In the genomic region with DNA sequence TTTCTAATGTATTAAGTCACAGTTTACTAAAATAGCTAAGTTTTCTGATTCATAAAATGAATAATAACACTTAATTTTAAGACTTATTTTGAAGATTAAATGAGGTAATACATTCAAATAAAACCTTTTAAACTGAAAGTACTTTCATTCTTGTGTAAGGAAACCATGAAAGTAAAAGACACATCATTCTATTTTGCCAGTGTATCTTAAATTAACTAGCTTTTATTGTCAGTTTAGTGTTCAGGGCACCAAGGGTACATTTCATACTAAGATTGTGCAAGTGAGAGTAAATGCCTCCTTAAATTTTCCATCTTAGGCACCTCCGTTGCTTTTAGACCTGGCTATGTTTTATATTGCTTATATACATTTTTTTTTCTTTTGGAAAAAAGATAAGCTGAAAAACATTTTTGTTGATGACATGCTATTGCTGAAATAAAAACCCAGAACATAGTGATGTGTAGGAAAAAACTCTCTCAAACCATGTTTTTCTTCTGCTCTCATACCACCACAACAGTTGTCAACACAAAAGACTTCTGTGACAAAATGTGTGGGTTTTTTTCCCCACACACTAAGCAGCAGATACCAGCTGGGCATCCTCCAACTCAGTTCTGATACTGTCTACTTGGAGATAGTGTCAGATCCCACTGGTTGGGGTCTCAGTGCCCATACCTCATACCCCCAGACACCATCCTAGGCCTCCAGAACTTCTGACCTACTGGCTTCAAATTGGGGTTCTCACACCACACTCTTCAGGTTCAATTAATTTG, we compare ENCODE assay signal across 21 cellular contexts. TPM values are rescaled to one million over a fixed set of nuclear protein-coding genes. Genes with fewer than 3 reads are reported as not detected.
DNase-seq lines count a peak whose midpoint lies in the region; ATAC-seq, FAIRE-seq and TF ChIP-seq lines count a peak whose summit lies in the region.
"Had no signal": no experiment of that assay in that cellular context is flagged by ENCODE, and none has a peak within 500 bp of the region (broad histone marks: within the 10 kb centered on the region; RNA-seq: fewer than 3 reads in every experiment).

No MANE protein-coding gene starts in this region.

- 100% methylated on average over 1 of the region's 1 CpG for WGBS in HepG2 (ENCODE audit: low lambda C conversion rate)

- H3K27ac ChIP-seq in HepG2 (ENCODE audit: extremely low read length, insufficient read depth, low read length): no peak overlapping the region
- H3K27ac ChIP-seq: foreskin keratinocyte, SK-N-MC, tibial nerve had no signal

- peak; percentile 65 for ATAC-seq in activated CD8-positive, alpha-beta memory T cell treated with anti-CD3 and anti-CD28 coated beads, Interleukin-2, amount 10 ng/mL, durations not matched to agents 7 days and 5 days
- ATAC-seq in stimulated activated naive B cell treated with anti-CD40 and anti-IgM and Interleukin-4, amounts not matched to agents 10 μg/mL and 1 μg/mL and 100 μg/mL, for 72 hours (replicated peaks): no peak
- ATAC-seq in HepG2: no peak
- ATAC-seq: foreskin keratinocyte, left cardiac atrium had no signal

- intact Hi-C loops in HepG2 (cut with micrococcal nuclease; ENCODE audit: unreplicated experiment): no loop called here

- H3K4me2 ChIP-seq in HepG2 (ENCODE audit: low read depth, low read length): no peak overlapping the region

- no peak overlapping the region for H3K4me3 Mint-ChIP-seq in activated CD8-positive, alpha-beta memory T cell treated with anti-CD3 and anti-CD28 coated beads, Interleukin-2, amount 10 ng/mL, durations not matched to agents 7 days and 5 days
- no peak overlapping the region for H3K4me3 Mint-ChIP-seq in stimulated activated naive B cell treated with anti-CD40 and anti-IgM and Interleukin-4, amounts not matched to agents 10 μg/mL and 1 μg/mL and 100 μg/mL, for 72 hours
- H3K4me3 Mint-ChIP-seq: brain had no signal

- no peak for TF ChIP-seq RAD21 in HepG2 (CRISPR knock-in tag; IDR thresholded peaks at IDR 0.05)

- no peak for DNase-seq in activated CD8-positive, alpha-beta memory T cell treated with anti-CD3 and anti-CD28 coated beads, Interleukin-2, amount 10 ng/mL, durations not matched to agents 7 days and 5 days
- no peak for DNase-seq in activated CD8-positive, alpha-beta memory T cell treated with anti-CD3 and anti-CD28 coated beads, Interleukin-2, amount 50 U/mL, for 48 hours
- peak; percentile 35 for DNase-seq in LHCN-M2 (ENCODE audit: low read depth)
- no peak for DNase-seq in stimulated activated naive B cell treated with anti-CD40 and anti-IgM and Interleukin-4, amounts not matched to agents 10 μg/mL and 1 μg/mL and 100 μg/mL, for 72 hours
- no peak for DNase-seq in HepG2 (ENCODE audit: low spot score)
- DNase-seq in HPDE6-E6E7 (ENCODE audit: extremely low spot score): no peak
- no peak for DNase-seq in GM13976 (ENCODE audit: low spot score)
- DNase-seq: activated CD8-positive, alpha-beta memory T cell treated with anti-CD3 and anti-CD28 coated beads for 24 hours; cortex of kidney; DMS79 treated with DMSO at 0.1 percent for 48 hours; foreskin keratinocyte; left cardiac atrium; NCI-H1436; NCI-H2171 treated with DMSO at 0.1 percent for 48 hours; NCI-H748 treated with DMSO at 0.1 percent for 48 hours; stimulated activated CD4-positive, alpha-beta T cell treated with anti-CD3 and anti-CD28 coated beads, Interleukin-12 subunit alpha, Interleukin-12 subunit beta, amount 100 ng/mL, for 4 hours had no signal

- POLR2A ChIA-PET in HepG2 (lab: Yijun Ruan, JAX): no interaction called here

- no peaks in the 10 kb centered on the region for H3K36me3 ChIP-seq in HepG2 (replicated peaks in 1 of 2; ENCODE audit: control insufficient read depth in 1 of 2, insufficient read depth in 2 of 2, low read length in 2 of 2)
- H3K36me3 ChIP-seq: tibial nerve had no signal

- TF ChIP-seq CTCF in HepG2 (CRISPR knock-in tag; IDR thresholded peaks at IDR 0.05): no peak
- no peak for TF ChIP-seq CTCF in GM13976 (IDR thresholded peaks at IDR 0.05; ENCODE audit: borderline replicate concordance, control extremely low read depth, extremely low read depth, insufficient read depth, missing control alignments)

- H3K27me3 ChIP-seq in HepG2 (ENCODE audit: control insufficient read depth in 1 of 2, insufficient read depth in 2 of 2, low read length in 2 of 2): no peaks in the 10 kb centered on the region
- H3K27me3 ChIP-seq: foreskin keratinocyte, tibial nerve had no signal

- no peaks in the 10 kb centered on the region for H3K9me3 Mint-ChIP-seq in activated CD8-positive, alpha-beta memory T cell treated with anti-CD3 and anti-CD28 coated beads, Interleukin-2, amount 10 ng/mL, durations not matched to agents 7 days and 5 days (ENCODE audit: low read depth)
- H3K9me3 Mint-ChIP-seq in stimulated activated naive B cell treated with anti-CD40 and anti-IgM and Interleukin-4, amounts not matched to agents 10 μg/mL and 1 μg/mL and 100 μg/mL, for 72 hours: no peaks in the 10 kb centered on the region
- H3K9me3 Mint-ChIP-seq: brain had no signal

- no peak for TF ChIP-seq POLR2A in HepG2 (IDR thresholded peaks at IDR 0.05; ENCODE audit: insufficient read depth in 1 of 2, low read depth in 2 of 2, low read length in 2 of 2)

- H3K4me3 ChIP-seq in HepG2 (replicated peaks in 1 of 3; ENCODE audit: insufficient read depth in 1 of 3, low read depth in 2 of 3, low read length in 3 of 3): no peak overlapping the region
- H3K4me3 ChIP-seq: SK-N-MC, tibial nerve had no signal

- H3K79me2 ChIP-seq in HepG2 (ENCODE audit: insufficient read depth, low read length): no peaks in the 10 kb centered on the region

- H3K9ac ChIP-seq in HepG2 (ENCODE audit: insufficient read depth, low read depth, low read length): no peak overlapping the region

- no peaks in the 10 kb centered on the region for H3K4me1 ChIP-seq in HepG2 (ENCODE audit: insufficient read depth, low read length)

- in situ Hi-C loops in HepG2 (cut with HindIII; ENCODE audit: extremely low pct_ligation_motif_present, low pct_unique_long_range_greater_than_20kb) (no loop called here), GM13976 (cut with MboI; ENCODE audit: low sequenced_read_pairs, unreplicated experiment) (no loop called here)

- H3K36me3 Mint-ChIP-seq in activated CD8-positive, alpha-beta memory T cell treated with anti-CD3 and anti-CD28 coated beads, Interleukin-2, amount 10 ng/mL, durations not matched to agents 7 days and 5 days: peaks cover 23% of the 10 kb centered on the region
- H3K36me3 Mint-ChIP-seq in stimulated activated naive B cell treated with anti-CD40 and anti-IgM and Interleukin-4, amounts not matched to agents 10 μg/mL and 1 μg/mL and 100 μg/mL, for 72 hours: peaks cover 10 to 13% of the 10 kb centered on the region in 2 donors

- CTCF ChIA-PET in activated CD8-positive, alpha-beta memory T cell treated with anti-CD3 and anti-CD28 coated beads, Interleukin-2, amount 10 ng/mL, durations not matched to agents 7 days and 5 days (lab: Charles Lee): interaction anchor here (0.8 to 1.5 kb wide), 3 partner anchors 42 to 317 kb away, joined by 3 to 4 read pairs (median 3); no protein-coding TSS in a partner anchor
- CTCF ChIA-PET in HepG2 (lab: Yijun Ruan, JAX; ENCODE audit: low intra/inter-chr PET ratio, low total read pairs): no interaction called here

- TF ChIP-seq EP300 in HepG2 (IDR thresholded peaks at IDR 0.05; ENCODE audit: low read depth in 2 of 2, low read length in 2 of 2) (no peak), HepG2 (CRISPR knock-in tag; IDR thresholded peaks at IDR 0.05; ENCODE audit: borderline replicate concordance) (no peak)

- peaks cover 18% of the 10 kb centered on the region for H3K4me1 Mint-ChIP-seq in activated CD8-positive, alpha-beta memory T cell treated with anti-CD3 and anti-CD28 coated beads, Interleukin-2, amount 10 ng/mL, durations not matched to agents 7 days and 5 days
- peaks cover 3 to 7% of the 10 kb centered on the region in 2 donors for H3K4me1 Mint-ChIP-seq in stimulated activated naive B cell treated with anti-CD40 and anti-IgM and Interleukin-4, amounts not matched to agents 10 μg/mL and 1 μg/mL and 100 μg/mL, for 72 hours
- H3K4me1 Mint-ChIP-seq: brain had no signal

- FAIRE-seq in colon (lab: Jason Lieb, UNC): peak; percentile 97
- FAIRE-seq in HepG2 (lab: Jason Lieb, UNC): no peak
- FAIRE-seq: GM18507 had no signal

- H3K9me3 ChIP-seq in HepG2 (ENCODE audit: low read length): no peaks in the 10 kb centered on the region
- H3K9me3 ChIP-seq: tibial nerve had no signal

- H3K27me3 Mint-ChIP-seq in activated CD8-positive, alpha-beta memory T cell treated with anti-CD3 and anti-CD28 coated beads, Interleukin-2, amount 10 ng/mL, durations not matched to agents 7 days and 5 days: no peaks in the 10 kb centered on the region
- H3K27me3 Mint-ChIP-seq in stimulated activated naive B cell treated with anti-CD40 and anti-IgM and Interleukin-4, amounts not matched to agents 10 μg/mL and 1 μg/mL and 100 μg/mL, for 72 hours: no peaks in the 10 kb centered on the region
- H3K27me3 Mint-ChIP-seq: brain had no signal

- H4K20me1 ChIP-seq in HepG2 (ENCODE audit: insufficient read depth, low read length): no peaks in the 10 kb centered on the region

- BruUV-seq in HepG2 (replicated peaks; lab: Mats Ljungman, UMichigan): no TSS peak

- peak overlapping the region; percentile 58 for H3K27ac Mint-ChIP-seq in activated CD8-positive, alpha-beta memory T cell treated with anti-CD3 and anti-CD28 coated beads, Interleukin-2, amount 10 ng/mL, durations not matched to agents 7 days and 5 days
- H3K27ac Mint-ChIP-seq in stimulated activated naive B cell treated with anti-CD40 and anti-IgM and Interleukin-4, amounts not matched to agents 10 μg/mL and 1 μg/mL and 100 μg/mL, for 72 hours: peak overlapping the region; percentile 54
- H3K27ac Mint-ChIP-seq: brain had no signal

- H2AFZ ChIP-seq in HepG2 (ENCODE audit: low read length): no peak overlapping the region

RNA-seq across cellular contexts. Expression of gene LPAR6, which starts 30.7 kb away (rescaled TPM):
- 10 to 100 TPM; 32.0 to 53.0 TPM for total RNA-seq in activated CD8-positive, alpha-beta memory T cell treated with anti-CD3 and anti-CD28 coated beads, Interleukin-2, amount 10 ng/mL, durations not matched to agents 7 days and 5 days
- total RNA-seq in LHCN-M2 (2014; rRNA removed) (7.1 and 14.3 TPM in 2 replicates), HepG2 (2016; rRNA removed; fragmentation: Illumina TruSeq; extraction: Trizol) (17.9 and 24.4 TPM in 2 replicates)
- 1.2 TPM for polyA plus RNA-seq in LHCN-M2 (2012)
- 3.0 and 4.7 TPM in 2 replicates for total RNA-seq in HepG2 (2016; cell fraction: cytosol; rRNA removed; fragmentation: Illumina TruSeq; extraction: Trizol; ENCODE audit: low read depth)
- total RNA-seq in HepG2 (2016; cell fraction: insoluble cytoplasmic fraction; rRNA removed; fragmentation: Illumina TruSeq; extraction: Trizol): 17.0 and 23.7 TPM in 2 replicates
- total RNA-seq in HepG2 (2016; cell fraction: membrane; rRNA removed; fragmentation: Illumina TruSeq; extraction: Trizol): 8.8 and 9.4 TPM in 2 replicates
- total RNA-seq in HepG2 (2016; cell fraction: nucleus; rRNA removed; fragmentation: Illumina TruSeq; extraction: Trizol): 35.4 and 40.8 TPM in 2 replicates
- polyA plus RNA-seq in HepG2 (2011; rRNA removed): 83.4 and 149 TPM in 2 replicates
- 36.7 and 54.7 TPM in 2 replicates for polyA plus RNA-seq in HepG2 (2011; cell fraction: cytosol; rRNA removed)
- 52.3 and 53.1 TPM in 2 replicates for polyA plus RNA-seq in HepG2 (2011; cell fraction: nucleus; rRNA removed)
- 53.2 and 56.3 TPM in 2 replicates for polyA plus RNA-seq in HepG2 (2012)
- polyA plus RNA-seq in HepG2 (2016; cell fraction: cytosol; fragmentation: Illumina TruSeq; extraction: Trizol; ENCODE audit: low read depth): 2.8 and 3.7 TPM in 2 replicates
- polyA plus RNA-seq in HepG2 (2016; cell fraction: insoluble cytoplasmic fraction; fragmentation: Illumina TruSeq; extraction: Trizol; ENCODE audit: low read depth): 12.8 and 14.2 TPM in 2 replicates
- polyA plus RNA-seq in HepG2 (2016; cell fraction: membrane; fragmentation: Illumina TruSeq; extraction: Trizol; ENCODE audit: low read depth): 6.7 and 6.8 TPM in 2 replicates
- 48.2 and 55.7 TPM in 2 replicates for polyA plus RNA-seq in HepG2 (2016; cell fraction: nucleus; fragmentation: Illumina TruSeq; extraction: Trizol; ENCODE audit: insufficient read depth, low read depth)
- 24.2 TPM in 1 of 2 replicates, not detected in the other for polyA minus RNA-seq in HepG2 (2011; rRNA and poly(A)+ RNA removed; ENCODE audit: low replicate concordance)
- 28.9 and 35.4 TPM in 2 replicates for polyA minus RNA-seq in HepG2 (2011; cell fraction: cytosol; rRNA and poly(A)+ RNA removed)
- polyA minus RNA-seq in HepG2 (2011; cell fraction: nucleus; rRNA and poly(A)+ RNA removed): 42.9 and 52.5 TPM in 2 replicates
